1 cellular context compared by ENCODE assay signal in the genomic region with DNA sequence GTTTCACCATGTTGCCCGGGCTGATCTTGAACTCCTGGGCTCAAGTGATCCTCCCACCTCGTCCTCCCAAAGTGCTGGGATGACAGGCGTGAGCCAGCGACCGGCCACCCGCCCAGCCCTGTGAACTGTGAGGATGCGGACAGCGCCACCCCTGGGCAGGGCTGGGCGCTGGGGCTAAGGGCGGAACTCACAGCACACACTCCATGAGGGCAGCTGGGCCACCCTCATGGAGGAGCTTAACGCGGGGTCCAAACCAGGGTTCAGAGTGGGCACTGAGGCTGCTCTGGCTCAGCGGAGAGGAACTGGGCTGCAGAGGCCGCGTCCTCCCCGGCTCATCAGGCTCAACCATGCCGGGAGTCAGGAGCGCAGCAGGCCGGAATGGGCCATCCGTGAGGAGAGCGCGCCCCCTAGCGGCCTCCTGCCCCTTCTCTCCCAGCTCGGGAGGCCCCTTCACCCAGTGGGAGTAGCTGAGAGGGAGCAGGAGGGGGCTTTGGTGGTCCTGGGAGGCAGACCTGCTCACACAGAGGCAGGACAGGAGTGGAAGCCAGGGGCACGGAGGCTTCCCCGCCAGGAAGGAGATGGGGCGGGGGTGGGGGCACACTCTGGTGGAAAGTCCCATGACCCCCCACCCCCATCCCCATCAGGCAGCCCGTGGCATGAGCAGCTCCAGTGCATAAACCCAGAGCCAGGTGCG.
TF ChIP-seq lines count a peak whose summit lies in the region.

No MANE protein-coding gene starts in this region.

TF ChIP-seq in K562, 482 proteins besides CTCF, POLR2A, EP300 and RAD21 (continued from another document and continues in another):
- TF ChIP-seq CREB1 (IDR thresholded peaks at IDR 0.05) (no peak; the same call in 1 of the 2 replicates), CREB1 (CRISPR knock-in tag; IDR thresholded peaks at IDR 0.05) (0 out of 2 replicates have a peak, but pooled peaks have one; percentile 27), ARID2 (IDR thresholded peaks at IDR 0.05) (peak; percentile 84), NCOA4 (IDR thresholded peaks at IDR 0.05; ENCODE audit: partially characterized antibody) (no peak), ZNF263 (CRISPR knock-in tag; IDR thresholded peaks at IDR 0.05; ENCODE audit: borderline replicate concordance) (peak; percentile 70; the same call in 1 of the 2 replicates), XRCC5 (IDR thresholded peaks at IDR 0.05; ENCODE audit: low read depth, low read length) (peak; percentile 76), RB1 (IDR thresholded peaks at IDR 0.05; ENCODE audit: low read depth) (peak; percentile 80; the same call in 1 of the 2 replicates), PCBP1 (IDR thresholded peaks at IDR 0.05; ENCODE audit: low read depth, low read length, poor library complexity, severe bottlenecking) (peak; percentile 42), ZNF766 (CRISPR knock-in tag; conservative IDR thresholded peaks at IDR 0.05) (no peak), GATAD2A (IDR thresholded peaks at IDR 0.05) (0 out of 2 replicates have a peak, but pooled peaks have one; percentile 24), SPI1 (IDR thresholded peaks at IDR 0.05; ENCODE audit: borderline replicate concordance, low read depth, low read length) (0 out of 2 replicates have a peak, but pooled peaks have one; percentile 16), RUNX1 (IDR thresholded peaks at IDR 0.05; ENCODE audit: low read depth) (0 out of 2 replicates have a peak, but pooled peaks have one; percentile 27), ETV5 (CRISPR knock-in tag; IDR thresholded peaks at IDR 0.05; ENCODE audit: low read depth) (peak; percentile 61; the same call in 1 of the 2 replicates), ZBTB7A (IDR thresholded peaks at IDR 0.05; ENCODE audit: borderline replicate concordance, control insufficient read depth, low read depth, low read length) (peak; percentile 64; the same call in 1 of the 2 replicates), ATF7 (IDR thresholded peaks at IDR 0.05) (peak; percentile 40; the same call in 1 of the 2 replicates), POLR2G (IDR thresholded peaks at IDR 0.05; ENCODE audit: low read depth, low read length) (peak; percentile 66), ZKSCAN3 (CRISPR knock-in tag; IDR thresholded peaks at IDR 0.05) (no peak), FOXA3 (CRISPR knock-in tag; conservative IDR thresholded peaks at IDR 0.05 in 1 of 2, IDR thresholded peaks at IDR 0.05 in 1 of 2) (peak in 1 of 2 experiments; percentile 40; a peak in 1 of 4 replicates), USF1 (CRISPR knock-in tag; IDR thresholded peaks at IDR 0.05) (no peak), ZNF57 (CRISPR knock-in tag; IDR thresholded peaks at IDR 0.05) (peak; percentile 49; the same call in 1 of the 2 replicates), CAMTA2 (CRISPR knock-in tag; conservative IDR thresholded peaks at IDR 0.05) (no peak), MYC (IDR thresholded peaks at IDR 0.05; ENCODE audit: low read depth, low read length) (peak; percentile 39; the same call in 1 of the 2 replicates), MYC (CRISPR knock-in tag; IDR thresholded peaks at IDR 0.05; ENCODE audit: borderline replicate concordance, low read depth) (no peak), CTBP1 (IDR thresholded peaks at IDR 0.05; ENCODE audit: borderline replicate concordance) (peak; percentile 67), ZNF232 (CRISPR knock-in tag; IDR thresholded peaks at IDR 0.05) (no peak), JUN (IDR thresholded peaks at IDR 0.05; ENCODE audit: borderline replicate concordance, low read depth, low read length) (no peak), JUN (CRISPR knock-in tag; IDR thresholded peaks at IDR 0.05; ENCODE audit: borderline replicate concordance) (0 out of 2 replicates have a peak, but pooled peaks have one; percentile 43), ARID4B (CRISPR knock-in tag; IDR thresholded peaks at IDR 0.05) (0 out of 2 replicates have a peak, but pooled peaks have one; percentile 47), GABPB1 (CRISPR knock-in tag; IDR thresholded peaks at IDR 0.05) (peak; percentile 68), NBN (IDR thresholded peaks at IDR 0.05; ENCODE audit: low read depth) (peak; percentile 68; the same call in 1 of the 2 replicates), NR3C1 (CRISPR knock-in tag; IDR thresholded peaks at IDR 0.05) (no peak), KDM4B (IDR thresholded peaks at IDR 0.05; ENCODE audit: borderline replicate concordance in 2 of 2, low read depth in 1 of 2) (peak in 1 of 2 experiments; percentile 38; a peak in 1 of 4 replicates), COPS2 (conservative IDR thresholded peaks at IDR 0.05) (no peak), HDGF (IDR thresholded peaks at IDR 0.05) (0 out of 2 replicates have a peak, but pooled peaks have one; percentile 66), SMC3 (conservative IDR thresholded peaks at IDR 0.05; ENCODE audit: insufficient read depth, low read depth, low read length) (peak; percentile 79), ZEB2 (IDR thresholded peaks at IDR 0.05) (0 out of 2 replicates have a peak, but pooled peaks have one; percentile 23), ZZZ3 (IDR thresholded peaks at IDR 0.05) (0 out of 2 replicates have a peak, but pooled peaks have one; percentile 37)
- TF ChIP-seq, protein P1, sequence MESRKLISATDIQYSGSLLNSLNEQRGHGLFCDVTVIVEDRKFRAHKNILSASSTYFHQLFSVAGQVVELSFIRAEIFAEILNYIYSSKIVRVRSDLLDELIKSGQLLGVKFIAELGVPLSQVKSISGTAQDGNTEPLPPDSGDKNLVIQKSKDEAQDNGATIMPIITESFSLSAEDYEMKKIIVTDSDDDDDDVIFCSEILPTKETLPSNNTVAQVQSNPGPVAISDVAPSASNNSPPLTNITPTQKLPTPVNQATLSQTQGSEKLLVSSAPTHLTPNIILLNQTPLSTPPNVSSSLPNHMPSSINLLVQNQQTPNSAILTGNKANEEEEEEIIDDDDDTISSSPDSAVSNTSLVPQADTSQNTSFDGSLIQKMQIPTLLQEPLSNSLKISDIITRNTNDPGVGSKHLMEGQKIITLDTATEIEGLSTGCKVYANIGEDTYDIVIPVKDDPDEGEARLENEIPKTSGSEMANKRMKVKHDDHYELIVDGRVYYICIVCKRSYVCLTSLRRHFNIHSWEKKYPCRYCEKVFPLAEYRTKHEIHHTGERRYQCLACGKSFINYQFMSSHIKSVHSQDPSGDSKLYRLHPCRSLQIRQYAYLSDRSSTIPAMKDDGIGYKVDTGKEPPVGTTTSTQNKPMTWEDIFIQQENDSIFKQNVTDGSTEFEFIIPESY (CRISPR knock-in tag; IDR thresholded peaks at IDR 0.05): peak; percentile 96
- TF ChIP-seq, protein P2, sequence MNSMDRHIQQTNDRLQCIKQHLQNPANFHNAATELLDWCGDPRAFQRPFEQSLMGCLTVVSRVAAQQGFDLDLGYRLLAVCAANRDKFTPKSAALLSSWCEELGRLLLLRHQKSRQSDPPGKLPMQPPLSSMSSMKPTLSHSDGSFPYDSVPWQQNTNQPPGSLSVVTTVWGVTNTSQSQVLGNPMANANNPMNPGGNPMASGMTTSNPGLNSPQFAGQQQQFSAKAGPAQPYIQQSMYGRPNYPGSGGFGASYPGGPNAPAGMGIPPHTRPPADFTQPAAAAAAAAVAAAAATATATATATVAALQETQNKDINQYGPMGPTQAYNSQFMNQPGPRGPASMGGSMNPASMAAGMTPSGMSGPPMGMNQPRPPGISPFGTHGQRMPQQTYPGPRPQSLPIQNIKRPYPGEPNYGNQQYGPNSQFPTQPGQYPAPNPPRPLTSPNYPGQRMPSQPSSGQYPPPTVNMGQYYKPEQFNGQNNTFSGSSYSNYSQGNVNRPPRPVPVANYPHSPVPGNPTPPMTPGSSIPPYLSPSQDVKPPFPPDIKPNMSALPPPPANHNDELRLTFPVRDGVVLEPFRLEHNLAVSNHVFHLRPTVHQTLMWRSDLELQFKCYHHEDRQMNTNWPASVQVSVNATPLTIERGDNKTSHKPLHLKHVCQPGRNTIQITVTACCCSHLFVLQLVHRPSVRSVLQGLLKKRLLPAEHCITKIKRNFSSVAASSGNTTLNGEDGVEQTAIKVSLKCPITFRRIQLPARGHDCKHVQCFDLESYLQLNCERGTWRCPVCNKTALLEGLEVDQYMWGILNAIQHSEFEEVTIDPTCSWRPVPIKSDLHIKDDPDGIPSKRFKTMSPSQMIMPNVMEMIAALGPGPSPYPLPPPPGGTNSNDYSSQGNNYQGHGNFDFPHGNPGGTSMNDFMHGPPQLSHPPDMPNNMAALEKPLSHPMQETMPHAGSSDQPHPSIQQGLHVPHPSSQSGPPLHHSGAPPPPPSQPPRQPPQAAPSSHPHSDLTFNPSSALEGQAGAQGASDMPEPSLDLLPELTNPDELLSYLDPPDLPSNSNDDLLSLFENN (IDR thresholded peaks at IDR 0.05; ENCODE audit: low read depth in 2 of 2, low read length in 2 of 2): peak in 1 of 2 experiments; percentile 30; a peak in 1 of 4 replicates
- TF ChIP-seq, protein P3, sequence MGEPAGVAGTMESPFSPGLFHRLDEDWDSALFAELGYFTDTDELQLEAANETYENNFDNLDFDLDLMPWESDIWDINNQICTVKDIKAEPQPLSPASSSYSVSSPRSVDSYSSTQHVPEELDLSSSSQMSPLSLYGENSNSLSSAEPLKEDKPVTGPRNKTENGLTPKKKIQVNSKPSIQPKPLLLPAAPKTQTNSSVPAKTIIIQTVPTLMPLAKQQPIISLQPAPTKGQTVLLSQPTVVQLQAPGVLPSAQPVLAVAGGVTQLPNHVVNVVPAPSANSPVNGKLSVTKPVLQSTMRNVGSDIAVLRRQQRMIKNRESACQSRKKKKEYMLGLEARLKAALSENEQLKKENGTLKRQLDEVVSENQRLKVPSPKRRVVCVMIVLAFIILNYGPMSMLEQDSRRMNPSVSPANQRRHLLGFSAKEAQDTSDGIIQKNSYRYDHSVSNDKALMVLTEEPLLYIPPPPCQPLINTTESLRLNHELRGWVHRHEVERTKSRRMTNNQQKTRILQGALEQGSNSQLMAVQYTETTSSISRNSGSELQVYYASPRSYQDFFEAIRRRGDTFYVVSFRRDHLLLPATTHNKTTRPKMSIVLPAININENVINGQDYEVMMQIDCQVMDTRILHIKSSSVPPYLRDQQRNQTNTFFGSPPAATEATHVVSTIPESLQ (CRISPR knock-in tag; IDR thresholded peaks at IDR 0.05): no peak
- TF ChIP-seq, protein P4, sequence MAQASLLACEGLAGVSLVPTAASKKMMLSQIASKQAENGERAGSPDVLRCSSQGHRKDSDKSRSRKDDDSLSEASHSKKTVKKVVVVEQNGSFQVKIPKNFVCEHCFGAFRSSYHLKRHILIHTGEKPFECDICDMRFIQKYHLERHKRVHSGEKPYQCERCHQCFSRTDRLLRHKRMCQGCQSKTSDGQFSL (CRISPR knock-in tag; IDR thresholded peaks at IDR 0.05): peak; percentile 20; the same call in 1 of the 2 replicates
- TF ChIP-seq, protein P4 (tag; IDR thresholded peaks at IDR 0.05): no peak
- TF ChIP-seq, protein P5, sequence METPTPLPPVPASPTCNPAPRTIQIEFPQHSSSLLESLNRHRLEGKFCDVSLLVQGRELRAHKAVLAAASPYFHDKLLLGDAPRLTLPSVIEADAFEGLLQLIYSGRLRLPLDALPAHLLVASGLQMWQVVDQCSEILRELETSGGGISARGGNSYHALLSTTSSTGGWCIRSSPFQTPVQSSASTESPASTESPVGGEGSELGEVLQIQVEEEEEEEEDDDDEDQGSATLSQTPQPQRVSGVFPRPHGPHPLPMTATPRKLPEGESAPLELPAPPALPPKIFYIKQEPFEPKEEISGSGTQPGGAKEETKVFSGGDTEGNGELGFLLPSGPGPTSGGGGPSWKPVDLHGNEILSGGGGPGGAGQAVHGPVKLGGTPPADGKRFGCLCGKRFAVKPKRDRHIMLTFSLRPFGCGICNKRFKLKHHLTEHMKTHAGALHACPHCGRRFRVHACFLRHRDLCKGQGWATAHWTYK (CRISPR knock-in tag; IDR thresholded peaks at IDR 0.05): 0 out of 2 replicates have a peak, but pooled peaks have one; percentile 20
- TF ChIP-seq, protein P6, sequence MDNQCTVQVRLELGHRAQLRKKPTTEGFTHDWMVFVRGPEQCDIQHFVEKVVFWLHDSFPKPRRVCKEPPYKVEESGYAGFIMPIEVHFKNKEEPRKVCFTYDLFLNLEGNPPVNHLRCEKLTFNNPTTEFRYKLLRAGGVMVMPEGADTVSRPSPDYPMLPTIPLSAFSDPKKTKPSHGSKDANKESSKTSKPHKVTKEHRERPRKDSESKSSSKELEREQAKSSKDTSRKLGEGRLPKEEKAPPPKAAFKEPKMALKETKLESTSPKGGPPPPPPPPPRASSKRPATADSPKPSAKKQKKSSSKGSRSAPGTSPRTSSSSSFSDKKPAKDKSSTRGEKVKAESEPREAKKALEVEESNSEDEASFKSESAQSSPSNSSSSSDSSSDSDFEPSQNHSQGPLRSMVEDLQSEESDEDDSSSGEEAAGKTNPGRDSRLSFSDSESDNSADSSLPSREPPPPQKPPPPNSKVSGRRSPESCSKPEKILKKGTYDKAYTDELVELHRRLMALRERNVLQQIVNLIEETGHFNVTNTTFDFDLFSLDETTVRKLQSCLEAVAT (IDR thresholded peaks at IDR 0.05): 0 out of 4 replicates have a peak, but pooled peaks of 1 of the 2 experiments have one; percentile 24
